ENCODE assay signal across 1 cellular context in genomic region chr14:105687171-105688022, GRCh38.
TF ChIP-seq lines count a peak whose summit lies in the region.

No MANE protein-coding gene starts in this region.

TF ChIP-seq in GM12878, 131 proteins besides CTCF, POLR2A, EP300 and RAD21 (continued from another document):
- TF ChIP-seq, protein P1, sequence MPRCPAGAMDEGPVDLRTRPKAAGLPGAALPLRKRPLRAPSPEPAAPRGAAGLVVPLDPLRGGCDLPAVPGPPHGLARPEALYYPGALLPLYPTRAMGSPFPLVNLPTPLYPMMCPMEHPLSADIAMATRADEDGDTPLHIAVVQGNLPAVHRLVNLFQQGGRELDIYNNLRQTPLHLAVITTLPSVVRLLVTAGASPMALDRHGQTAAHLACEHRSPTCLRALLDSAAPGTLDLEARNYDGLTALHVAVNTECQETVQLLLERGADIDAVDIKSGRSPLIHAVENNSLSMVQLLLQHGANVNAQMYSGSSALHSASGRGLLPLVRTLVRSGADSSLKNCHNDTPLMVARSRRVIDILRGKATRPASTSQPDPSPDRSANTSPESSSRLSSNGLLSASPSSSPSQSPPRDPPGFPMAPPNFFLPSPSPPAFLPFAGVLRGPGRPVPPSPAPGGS (IDR thresholded peaks at IDR 0.05; ENCODE audit: borderline replicate concordance, insufficient read depth, low read depth, low read length, poor library complexity, severe bottlenecking), result peak; percentile 63
- TF ChIP-seq TCF12 (IDR thresholded peaks at IDR 0.05; ENCODE audit: low read depth, low read length) (0 out of 2 replicates have a peak, but pooled peaks have one; percentile 9), TCF3 (IDR thresholded peaks at IDR 0.05; ENCODE audit: borderline replicate concordance, insufficient read depth, low read depth, low read length) (0 out of 2 replicates have a peak, but pooled peaks have one; percentile 34), SMAD5 (IDR thresholded peaks at IDR 0.05; ENCODE audit: low read depth) (0 out of 2 replicates have a peak, but pooled peaks have one; percentile 12), TARDBP (IDR thresholded peaks at IDR 0.05; ENCODE audit: borderline replicate concordance) (0 out of 2 replicates have a peak, but pooled peaks have one; percentile 1)
- TF ChIP-seq, protein P2, sequence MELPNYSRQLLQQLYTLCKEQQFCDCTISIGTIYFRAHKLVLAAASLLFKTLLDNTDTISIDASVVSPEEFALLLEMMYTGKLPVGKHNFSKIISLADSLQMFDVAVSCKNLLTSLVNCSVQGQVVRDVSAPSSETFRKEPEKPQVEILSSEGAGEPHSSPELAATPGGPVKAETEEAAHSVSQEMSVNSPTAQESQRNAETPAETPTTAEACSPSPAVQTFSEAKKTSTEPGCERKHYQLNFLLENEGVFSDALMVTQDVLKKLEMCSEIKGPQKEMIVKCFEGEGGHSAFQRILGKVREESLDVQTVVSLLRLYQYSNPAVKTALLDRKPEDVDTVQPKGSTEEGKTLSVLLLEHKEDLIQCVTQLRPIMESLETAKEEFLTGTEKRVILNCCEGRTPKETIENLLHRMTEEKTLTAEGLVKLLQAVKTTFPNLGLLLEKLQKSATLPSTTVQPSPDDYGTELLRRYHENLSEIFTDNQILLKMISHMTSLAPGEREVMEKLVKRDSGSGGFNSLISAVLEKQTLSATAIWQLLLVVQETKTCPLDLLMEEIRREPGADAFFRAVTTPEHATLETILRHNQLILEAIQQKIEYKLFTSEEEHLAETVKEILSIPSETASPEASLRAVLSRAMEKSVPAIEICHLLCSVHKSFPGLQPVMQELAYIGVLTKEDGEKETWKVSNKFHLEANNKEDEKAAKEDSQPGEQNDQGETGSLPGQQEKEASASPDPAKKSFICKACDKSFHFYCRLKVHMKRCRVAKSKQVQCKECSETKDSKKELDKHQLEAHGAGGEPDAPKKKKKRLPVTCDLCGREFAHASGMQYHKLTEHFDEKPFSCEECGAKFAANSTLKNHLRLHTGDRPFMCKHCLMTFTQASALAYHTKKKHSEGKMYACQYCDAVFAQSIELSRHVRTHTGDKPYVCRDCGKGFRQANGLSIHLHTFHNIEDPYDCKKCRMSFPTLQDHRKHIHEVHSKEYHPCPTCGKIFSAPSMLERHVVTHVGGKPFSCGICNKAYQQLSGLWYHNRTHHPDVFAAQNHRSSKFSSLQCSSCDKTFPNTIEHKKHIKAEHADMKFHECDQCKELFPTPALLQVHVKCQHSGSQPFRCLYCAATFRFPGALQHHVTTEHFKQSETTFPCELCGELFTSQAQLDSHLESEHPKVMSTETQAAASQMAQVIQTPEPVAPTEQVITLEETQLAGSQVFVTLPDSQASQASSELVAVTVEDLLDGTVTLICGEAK (IDR thresholded peaks at IDR 0.05; ENCODE audit: borderline replicate concordance), result peak; percentile 44; the same call in 1 of the 2 replicates
- TF ChIP-seq, protein P3, sequence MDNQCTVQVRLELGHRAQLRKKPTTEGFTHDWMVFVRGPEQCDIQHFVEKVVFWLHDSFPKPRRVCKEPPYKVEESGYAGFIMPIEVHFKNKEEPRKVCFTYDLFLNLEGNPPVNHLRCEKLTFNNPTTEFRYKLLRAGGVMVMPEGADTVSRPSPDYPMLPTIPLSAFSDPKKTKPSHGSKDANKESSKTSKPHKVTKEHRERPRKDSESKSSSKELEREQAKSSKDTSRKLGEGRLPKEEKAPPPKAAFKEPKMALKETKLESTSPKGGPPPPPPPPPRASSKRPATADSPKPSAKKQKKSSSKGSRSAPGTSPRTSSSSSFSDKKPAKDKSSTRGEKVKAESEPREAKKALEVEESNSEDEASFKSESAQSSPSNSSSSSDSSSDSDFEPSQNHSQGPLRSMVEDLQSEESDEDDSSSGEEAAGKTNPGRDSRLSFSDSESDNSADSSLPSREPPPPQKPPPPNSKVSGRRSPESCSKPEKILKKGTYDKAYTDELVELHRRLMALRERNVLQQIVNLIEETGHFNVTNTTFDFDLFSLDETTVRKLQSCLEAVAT (IDR thresholded peaks at IDR 0.05), result peak; percentile 86
TF ChIP-seq in GM12878: peak in this region for 11; not testable (repeated sequence) for 120.
